ENCODE assay signal across 1 cellular context in genomic region chr9:128634651-128635262, GRCh38.
TF ChIP-seq lines count a peak whose summit lies in the region.

No MANE protein-coding gene starts in this region.

TF ChIP-seq in HCT116, 20 proteins besides CTCF, POLR2A, EP300 and RAD21 (continued from another document):
- no peak for TF ChIP-seq SP1 (IDR thresholded peaks at IDR 0.05; ENCODE audit: low read depth)
- TF ChIP-seq ELF1 (IDR thresholded peaks at IDR 0.05; ENCODE audit: borderline replicate concordance, low read depth): no peak
- no peak for TF ChIP-seq YY1 (IDR thresholded peaks at IDR 0.05; ENCODE audit: extremely low read depth, insufficient replicate concordance, low read depth, low read length)
